In the genomic region with DNA sequence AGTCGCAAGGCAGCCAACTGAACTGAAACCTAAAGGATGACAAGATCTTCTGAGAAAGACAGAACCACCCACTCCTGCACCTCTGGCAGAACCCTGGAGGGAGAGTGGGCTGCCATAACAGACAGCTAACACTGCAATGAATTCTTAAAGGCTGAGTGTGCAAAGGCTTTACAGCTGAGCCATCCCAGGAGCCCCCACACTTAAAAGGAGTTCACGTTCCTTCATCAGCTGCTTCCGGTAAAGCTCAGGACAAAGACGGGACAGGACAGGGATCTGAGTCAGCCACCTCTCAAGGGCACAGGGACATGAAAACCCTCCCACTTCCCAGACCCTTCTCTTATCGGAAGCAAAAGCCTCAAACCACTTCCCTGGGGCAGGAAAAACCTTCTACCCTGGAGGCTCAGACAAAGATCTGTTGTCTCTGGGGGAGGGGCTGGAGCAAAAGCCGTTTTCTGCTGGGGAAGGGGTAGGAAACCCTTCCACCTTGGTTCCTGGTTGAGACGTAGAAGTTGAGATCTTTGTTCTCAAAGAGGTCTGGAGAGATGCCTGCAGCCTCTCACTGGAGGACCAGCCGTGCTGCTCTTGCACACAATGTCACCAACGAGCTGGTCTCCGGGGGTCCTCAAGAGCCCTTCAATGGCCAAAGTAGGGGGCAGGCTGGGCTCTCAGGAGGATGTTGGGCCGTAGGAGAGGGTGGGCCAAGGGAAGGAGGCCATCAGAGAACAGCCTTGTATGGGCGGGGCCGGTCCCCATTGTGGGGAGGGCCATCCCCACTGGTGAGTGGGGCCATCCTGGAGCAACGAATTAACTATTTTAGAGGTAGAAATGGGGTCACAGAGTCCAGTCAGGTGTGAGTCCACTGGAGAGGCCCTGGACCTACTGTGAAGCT, we compare ENCODE assay signal across 9 cellular contexts.
DNase-seq lines count a peak whose midpoint lies in the region; ATAC-seq and TF ChIP-seq lines count a peak whose summit lies in the region.
"Had no signal": no experiment of that assay in that cellular context is flagged by ENCODE, and none has a peak within 500 bp of the region (broad histone marks: within the 10 kb centered on the region; RNA-seq: fewer than 3 reads in every experiment).

No MANE protein-coding gene starts in this region.

- no peak for TF ChIP-seq CTCF in glutamatergic neuron (IDR thresholded peaks at IDR 0.05; ENCODE audit: partially characterized antibody, unreplicated experiment)

- no peaks in the 10 kb centered on the region for H3K9me3 ChIP-seq in CD8-positive, alpha-beta memory T cell (ENCODE audit: low read length)

- H3K36me3 Mint-ChIP-seq in glutamatergic neuron (ENCODE audit: unreplicated experiment) = no peaks in the 10 kb centered on the region
- no peaks in the 10 kb centered on the region for H3K36me3 Mint-ChIP-seq in CD8-positive, alpha-beta memory T cell

- no peak overlapping the region for H3K27ac Mint-ChIP-seq in glutamatergic neuron (ENCODE audit: unreplicated experiment)
- H3K27ac Mint-ChIP-seq in CD8-positive, alpha-beta memory T cell = no peak overlapping the region

- H3K27ac ChIP-seq in CD8-positive, alpha-beta memory T cell (ENCODE audit: low read depth, low read length) = no peak overlapping the region

- H3K4me3 Mint-ChIP-seq in glutamatergic neuron (ENCODE audit: unreplicated experiment) = peak overlapping the region; percentile 21
- H3K4me3 Mint-ChIP-seq in CD8-positive, alpha-beta memory T cell = no peak overlapping the region

- DNase-seq in stimulated activated CD4-positive, alpha-beta T cell treated with anti-CD3 and anti-CD28 coated beads, Interleukin-1b, Interleukin-23, amount 100 ng/mL, for 48 hours = peak; percentile 61
- DNase-seq in stimulated activated CD4-positive, alpha-beta T cell treated with anti-CD3 and anti-CD28 coated beads, Interleukin-12 subunit alpha, Interleukin-12 subunit beta, amount 100 ng/mL, for 4 hours = no peak
- DNase-seq in UCSD-AML1 (lab: John Stamatoyannopoulos, UW; ENCODE audit: unreplicated experiment) = peak; percentile 55
- no peak for DNase-seq in glutamatergic neuron
- no peak for DNase-seq in CD8-positive, alpha-beta memory T cell
- DNase-seq: occipital lobe had no signal

- CTCF ChIA-PET in CD8-positive, alpha-beta memory T cell (lab: Charles Lee) = no interaction called here

- H3K27me3 Mint-ChIP-seq in glutamatergic neuron (ENCODE audit: unreplicated experiment) = no peaks in the 10 kb centered on the region
- peaks cover 17 to 41% of the 10 kb centered on the region in 2 donors for H3K27me3 Mint-ChIP-seq in CD8-positive, alpha-beta memory T cell

- H3K4me3 ChIP-seq in CD8-positive, alpha-beta memory T cell (ENCODE audit: low read length) = no peak overlapping the region

- ATAC-seq in GM19328 (IDR thresholded peaks at IDR 0.05; ENCODE audit: unreplicated experiment) (no peak), HG02623 (IDR thresholded peaks at IDR 0.05; ENCODE audit: unreplicated experiment) (no peak), GM18861 (IDR thresholded peaks at IDR 0.05; ENCODE audit: unreplicated experiment) (no peak)

- H3K4me1 Mint-ChIP-seq in glutamatergic neuron (ENCODE audit: low read depth, unreplicated experiment) = peaks cover 56% of the 10 kb centered on the region
- H3K4me1 Mint-ChIP-seq in CD8-positive, alpha-beta memory T cell = no peaks in the 10 kb centered on the region

- no peaks in the 10 kb centered on the region for H3K27me3 ChIP-seq in CD8-positive, alpha-beta memory T cell (ENCODE audit: insufficient read depth, low read length, poor library complexity, severe bottlenecking)

- POLR2A ChIA-PET in CD8-positive, alpha-beta memory T cell (lab: Charles Lee) = no interaction called here

- no peaks in the 10 kb centered on the region for H3K36me3 ChIP-seq in CD8-positive, alpha-beta memory T cell (ENCODE audit: insufficient read depth, low read length)

- peaks cover 8% of the 10 kb centered on the region for H3K9me3 Mint-ChIP-seq in glutamatergic neuron (ENCODE audit: unreplicated experiment)
- H3K9me3 Mint-ChIP-seq in CD8-positive, alpha-beta memory T cell = peaks cover 0 to 6% (median 0%) of the 10 kb centered on the region in 5 donors

- H3K4me1 ChIP-seq in CD8-positive, alpha-beta memory T cell (ENCODE audit: insufficient read depth, low read length) = no peaks in the 10 kb centered on the region

Comparison
In these comparisons a context has a peak if more than half of its experiments do, and no peak if none do; other contexts are left out.
1. DNase-seq: peak in stimulated activated CD4-positive, alpha-beta T cell treated with anti-CD3 and anti-CD28 coated beads, Interleukin-1b, Interleukin-23, amount 100 ng/mL, for 48 hours (single experiment) and UCSD-AML1 (single experiment); none in stimulated activated CD4-positive, alpha-beta T cell treated with anti-CD3 and anti-CD28 coated beads, Interleukin-12 subunit alpha, Interleukin-12 subunit beta, amount 100 ng/mL, for 4 hours (single experiment), glutamatergic neuron (single experiment) and CD8-positive, alpha-beta memory T cell (0 of 5).